ENCODE assay signal across 11 cellular contexts in the genomic region with DNA sequence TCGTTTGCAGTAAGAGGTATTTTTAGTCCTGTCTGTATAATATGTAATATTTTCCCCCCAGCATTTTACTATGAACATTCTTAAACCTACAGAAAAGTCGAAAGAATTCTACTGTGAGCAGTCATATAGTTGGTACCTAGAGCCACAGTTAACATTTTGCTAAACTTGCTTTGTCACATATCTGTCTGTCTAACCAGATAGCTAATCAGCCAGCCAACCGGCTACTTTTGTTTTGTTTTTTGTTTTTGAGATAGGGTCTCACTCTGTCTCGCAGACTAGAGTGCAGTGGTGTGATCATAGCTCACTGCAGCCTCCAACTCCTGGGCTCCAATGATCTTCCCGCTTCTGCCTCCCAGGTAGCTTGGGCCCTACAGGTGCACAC.
A peak's percentile ranks its signal among the peaks of the same experiment; 100 is the strongest.
DNase-seq lines count a peak whose midpoint lies in the region; ATAC-seq, FAIRE-seq and TF ChIP-seq lines count a peak whose summit lies in the region.
"Had no signal": no experiment of that assay in that cellular context is flagged by ENCODE, and none has a peak within 500 bp of the region (broad histone marks: within the 10 kb centered on the region; RNA-seq: fewer than 3 reads in every experiment).

No MANE protein-coding gene starts in this region.

- no peaks in the 10 kb centered on the region for H3K27me3 ChIP-seq in CD8-positive, alpha-beta memory T cell (ENCODE audit: insufficient read depth, low read length, poor library complexity, severe bottlenecking)
- H3K27me3 ChIP-seq in PC-9 (ENCODE audit: insufficient read depth, low read depth) = no peaks in the 10 kb centered on the region
- H3K27me3 ChIP-seq in esophagus (ENCODE audit: control insufficient read depth in 1 of 2, insufficient read depth in 2 of 2, low read length in 2 of 2) = no peaks in the 10 kb centered on the region
- no peaks in the 10 kb centered on the region for H3K27me3 ChIP-seq in gastrocnemius medialis
- no peaks in the 10 kb centered on the region for H3K27me3 ChIP-seq in neuronal stem cell (ENCODE audit: control insufficient read depth in 3 of 3, insufficient read depth in 3 of 3, low read depth in 1 of 3, low read length in 3 of 3)

- no peaks in the 10 kb centered on the region for H4K20me1 ChIP-seq in PC-9 (ENCODE audit: insufficient read depth)

- H3K4me1 ChIP-seq in CD8-positive, alpha-beta memory T cell (ENCODE audit: insufficient read depth, low read length) = peaks cover 13% of the 10 kb centered on the region
- peaks cover 95% of the 10 kb centered on the region for H3K4me1 ChIP-seq in PC-9 (replicated peaks; ENCODE audit: insufficient read depth)
- H3K4me1 ChIP-seq in esophagus (ENCODE audit: control insufficient read depth in 2 of 2, insufficient read depth in 2 of 2, low read length in 1 of 2) = peaks cover 2 to 27% of the 10 kb centered on the region in 2 donors
- peaks cover 26 to 68% of the 10 kb centered on the region in 2 donors for H3K4me1 ChIP-seq in gastrocnemius medialis
- peaks cover 1 to 7% of the 10 kb centered on the region in 2 donors for H3K4me1 ChIP-seq in neuronal stem cell (ENCODE audit: control insufficient read depth in 2 of 2, insufficient read depth in 1 of 2, low read depth in 1 of 2, low read length in 2 of 2)

- no peak overlapping the region for H2BK120ac ChIP-seq in neuronal stem cell (ENCODE audit: low read depth, low read length)

- no peak overlapping the region for H2BK12ac ChIP-seq in neuronal stem cell (ENCODE audit: low read length)

- no peak overlapping the region for H2AK5ac ChIP-seq in neuronal stem cell (ENCODE audit: low read depth, low read length)

- WGBS in esophagus, 2 donors = 55 to 64% methylated on average over 5 of the region's 5 CpGs
- WGBS in neuronal stem cell (ENCODE audit: extremely low coverage in 2 of 2, insufficient read length in 2 of 2, insufficient replicate concordance in 1 of 2), 2 donors = no CpG with 5 or more reads among the region's 5 CpGs

- no peaks in the 10 kb centered on the region for H3K9me2 ChIP-seq in PC-9 (ENCODE audit: insufficient read depth)

- H3K79me1 ChIP-seq in neuronal stem cell (ENCODE audit: low read depth, low read length) = peaks cover 2% of the 10 kb centered on the region

- BruUV-seq in PC-9 (replicated peaks; lab: Mats Ljungman, UMichigan) = TSS peak; percentile 56

- TF ChIP-seq POLR2A in gastrocnemius medialis (IDR thresholded peaks at IDR 0.05) (no peak), H54 (IDR thresholded peaks at IDR 0.05; ENCODE audit: low read depth, low read length) (no peak)

- H2AFZ ChIP-seq in PC-9 (no peak overlapping the region), neuronal stem cell (ENCODE audit: low read length) (no peak overlapping the region)

- no peak for TF ChIP-seq CTCF in PC-9 (conservative IDR thresholded peaks at IDR 0.05)
- TF ChIP-seq CTCF in gastrocnemius medialis (IDR thresholded peaks at IDR 0.05 in 4 of 5, conservative IDR thresholded peaks at IDR 0.05 in 1 of 5) = no peak

- CTCF ChIA-PET in CD8-positive, alpha-beta memory T cell (lab: Charles Lee) = interaction anchor here (1.4 kb wide), 1 partner anchor 8 kb away, joined by 3 read pairs; no protein-coding TSS in a partner anchor
- CTCF ChIA-PET in PC-9 (lab: Charles Lee) = interaction anchor here (0.5 to 1.1 kb wide), 2 partner anchors 52 to 201 kb away, joined by 4 to 5 read pairs; no protein-coding TSS in a partner anchor

- no peak for FAIRE-seq in H54 (lab: Jason Lieb, UNC)

- no peak for DNase-seq in CD8-positive, alpha-beta memory T cell
- no peak for DNase-seq in PC-9
- no peak for DNase-seq in gastrocnemius medialis
- no peak for DNase-seq in DMS153 (lab: John Stamatoyannopoulos, UW)
- no peak for DNase-seq in neuronal stem cell (ENCODE audit: low spot score)
- no peak for DNase-seq in H54 (ENCODE audit: insufficient read length, low spot score)
- DNase-seq: activated CD4-positive, alpha-beta T cell treated with anti-CD3 and anti-CD28 coated beads, Interleukin-2, amount 50 U/mL, for 4 hours; NCI-H1092; stimulated activated CD4-positive, alpha-beta T cell treated with anti-CD3 and anti-CD28 coated beads, Interleukin-4, amount 100 ng/mL, for 24 hours had no signal

- no peak overlapping the region for H2BK15ac ChIP-seq in neuronal stem cell (ENCODE audit: low read length)

- no peaks in the 10 kb centered on the region for H3K9me3 ChIP-seq in CD8-positive, alpha-beta memory T cell (ENCODE audit: low read length)
- H3K9me3 ChIP-seq in PC-9 (ENCODE audit: insufficient read depth, low read depth) = no peaks in the 10 kb centered on the region
- no peaks in the 10 kb centered on the region for H3K9me3 ChIP-seq in esophagus (ENCODE audit: control insufficient read depth in 2 of 2, insufficient read depth in 1 of 2, low read depth in 1 of 2, low read length in 1 of 2)
- H3K9me3 ChIP-seq in gastrocnemius medialis = no peaks in the 10 kb centered on the region
- H3K9me3 ChIP-seq in neuronal stem cell (replicated peaks in 1 of 2; ENCODE audit: control insufficient read depth in 2 of 2, insufficient read depth in 1 of 2, low read depth in 1 of 2, low read length in 2 of 2) = no peaks in the 10 kb centered on the region

- no peak overlapping the region for H4K8ac ChIP-seq in neuronal stem cell (ENCODE audit: low read depth, low read length)

- peaks cover 8 to 61% (median 18%) of the 10 kb centered on the region in 3 donors for H3K36me3 Mint-ChIP-seq in CD8-positive, alpha-beta memory T cell

- no peak overlapping the region for H3K4me3 Mint-ChIP-seq in CD8-positive, alpha-beta memory T cell

- no peak for ATAC-seq in gastrocnemius medialis
- ATAC-seq in GM18873 (IDR thresholded peaks at IDR 0.05; ENCODE audit: low FRiP score, unreplicated experiment) = no peak

- H3K27me3 Mint-ChIP-seq in CD8-positive, alpha-beta memory T cell = no peaks in the 10 kb centered on the region

- no peak overlapping the region for H3K14ac ChIP-seq in neuronal stem cell (ENCODE audit: low read length)

- peak overlapping the region in 4 of 8 donors; percentile 7 to 70 (median 40) for H3K27ac Mint-ChIP-seq in CD8-positive, alpha-beta memory T cell

- H3K4me2 ChIP-seq in PC-9 (peak overlapping the region; percentile 75), neuronal stem cell (ENCODE audit: insufficient read depth, low read length, poor library complexity, severe bottlenecking) (no peak overlapping the region)

- no peak overlapping the region for H3K4me3 ChIP-seq in CD8-positive, alpha-beta memory T cell (ENCODE audit: low read length)
- H3K4me3 ChIP-seq in PC-9 = no peak overlapping the region
- no peak overlapping the region for H3K4me3 ChIP-seq in esophagus (ENCODE audit: low read depth in 1 of 2, low read length in 2 of 2)
- H3K4me3 ChIP-seq in gastrocnemius medialis = peak overlapping the region in 3 of 4 donors; percentile 8 to 38 (median 32)
- no peak overlapping the region for H3K4me3 ChIP-seq in neuronal stem cell (ENCODE audit: low read length in 2 of 2)

- H3F3A ChIP-seq in PC-9 (ENCODE audit: insufficient read depth, low read depth) = peaks cover 73% of the 10 kb centered on the region

- no peak overlapping the region for H3K9ac ChIP-seq in neuronal stem cell (ENCODE audit: low read depth, low read length, poor library complexity)

- no peak overlapping the region for H4K91ac ChIP-seq in neuronal stem cell (ENCODE audit: low read depth, low read length, poor library complexity)

- no peaks in the 10 kb centered on the region for H3K9me3 Mint-ChIP-seq in CD8-positive, alpha-beta memory T cell

- in situ Hi-C loops in gastrocnemius medialis (cut with MboI; ENCODE audit: low sequenced_read_pairs in 4 of 4) = loop anchor here in 1 of 4 donors (10.0 to 25.0 kb wide), 2 partner anchors 68 to 135 kb away; partner anchors contain the start of gene CEP20

- H3K79me2 ChIP-seq in PC-9 (ENCODE audit: low read depth) = peaks cover 86% of the 10 kb centered on the region

- peaks cover 22 to 39% (median 38%) of the 10 kb centered on the region in 3 donors for H3K4me1 Mint-ChIP-seq in CD8-positive, alpha-beta memory T cell

- H3K4ac ChIP-seq in neuronal stem cell (ENCODE audit: low read length) = no peak overlapping the region

- peaks cover 15% of the 10 kb centered on the region for H3K36me3 ChIP-seq in CD8-positive, alpha-beta memory T cell (ENCODE audit: insufficient read depth, low read length)
- H3K36me3 ChIP-seq in PC-9 (ENCODE audit: low read depth) (peaks cover 27% of the 10 kb centered on the region), esophagus (ENCODE audit: control insufficient read depth in 2 of 2, insufficient read depth in 2 of 2, low read length in 1 of 2) (peaks cover 0 to 9% of the 10 kb centered on the region in 2 donors), gastrocnemius medialis (peaks cover 0 to 7% of the 10 kb centered on the region in 2 donors), neuronal stem cell (replicated peaks in 1 of 2; ENCODE audit: control insufficient read depth in 2 of 2, insufficient read depth in 2 of 2, low read length in 2 of 2) (peaks cover 0 to 14% of the 10 kb centered on the region in 2 donors)

- peak overlapping the region; percentile 85 for H3K27ac ChIP-seq in CD8-positive, alpha-beta memory T cell (ENCODE audit: low read depth, low read length)
- H3K27ac ChIP-seq in PC-9 (peak overlapping the region; percentile 73), esophagus (ENCODE audit: low read depth in 2 of 2, low read length in 1 of 2) (peak overlapping the region; percentile 86), gastrocnemius medialis (peak overlapping the region; percentile 81 to 95 (median 88)), neuronal stem cell (replicated peaks; ENCODE audit: low read length) (no peak overlapping the region)

- POLR2A ChIA-PET in CD8-positive, alpha-beta memory T cell (lab: Charles Lee) = no interaction called here
- POLR2A ChIA-PET in PC-9 (lab: Charles Lee; ENCODE audit: unreplicated experiment) = interaction anchor here (0.5 to 0.9 kb wide), 3 partner anchors 23 to 361 kb away, joined by 4 to 6 read pairs (median 5); no protein-coding TSS in a partner anchor

- H3K18ac ChIP-seq in neuronal stem cell (ENCODE audit: low read length) = no peak overlapping the region

- no peak overlapping the region for H3K23ac ChIP-seq in neuronal stem cell (ENCODE audit: low read depth, low read length, poor library complexity)

- intact Hi-C loops in PC-9 (cut with micrococcal nuclease; ENCODE audit: unreplicated experiment) = loop anchor here (1.0 to 5.0 kb wide), 5 partner anchors 23 to 124 kb away; partner anchors contain the start of gene ABCC1
- intact Hi-C loops in gastrocnemius medialis (cut with DNase I; ENCODE audit: low total_unique reads) = loop anchor here (1.0 to 2.0 kb wide), 3 partner anchors 38 to 134 kb away; partner anchors contain the start of genes ABCC1 and CEP20

- no peak overlapping the region for H2BK5ac ChIP-seq in neuronal stem cell (ENCODE audit: low read length)

Comparison
In these comparisons a context has a peak if more than half of its experiments do, and no peak if none do; other contexts are left out.
1. H3K4me3 ChIP-seq: peak in gastrocnemius medialis (3 of 4); none in CD8-positive, alpha-beta memory T cell (single experiment), PC-9 (single experiment), esophagus (0 of 2) and neuronal stem cell (0 of 2).